ENCODE assay signal across 1 cellular context in genomic region chr4:140300271-140300970, GRCh38.
TF ChIP-seq lines count a peak whose summit lies in the region.

No MANE protein-coding gene starts in this region.

TF ChIP-seq in H1, 55 proteins besides CTCF, POLR2A, EP300 and RAD21 (continued from another document):
- TF ChIP-seq CHD7 (IDR thresholded peaks at IDR 0.05; ENCODE audit: insufficient replicate concordance, low read length), result no peak
- no peak for TF ChIP-seq NRF1 (IDR thresholded peaks at IDR 0.05; ENCODE audit: low read depth, low read length)
- no peak for TF ChIP-seq HDAC6 (IDR thresholded peaks at IDR 0.05; ENCODE audit: low read depth, low read length)
- TF ChIP-seq NANOG (IDR thresholded peaks at IDR 0.05; ENCODE audit: insufficient read depth, low read depth, low read length, poor library complexity, severe bottlenecking), result no peak
- TF ChIP-seq BRCA1 (IDR thresholded peaks at IDR 0.05; ENCODE audit: low read depth, low read length), result no peak
- TF ChIP-seq POLR2AphosphoS5 (IDR thresholded peaks at IDR 0.05; ENCODE audit: low read depth, low read length), result no peak
- TF ChIP-seq CHD2 (IDR thresholded peaks at IDR 0.05; ENCODE audit: low read length), result no peak
- no peak for TF ChIP-seq KDM4A (IDR thresholded peaks at IDR 0.05; ENCODE audit: low read depth, low read length, severe bottlenecking)
- TF ChIP-seq EGR1 (IDR thresholded peaks at IDR 0.05; ENCODE audit: borderline replicate concordance, low read depth, low read length), result no peak
- TF ChIP-seq BACH1 (IDR thresholded peaks at IDR 0.05; ENCODE audit: low read length), result no peak
- no peak for TF ChIP-seq POU5F1 (IDR thresholded peaks at IDR 0.05; ENCODE audit: low read depth, low read length)
